In genomic region chrX:119589810-119590209, GRCh38 we compare ENCODE assay signal across 1 cellular context.
TF ChIP-seq lines count a peak whose summit lies in the region.

No MANE protein-coding gene starts in this region.

TF ChIP-seq in endothelial cell of umbilical vein, 7 proteins besides CTCF, POLR2A, EP300 and RAD21:
- TF ChIP-seq FOS (IDR thresholded peaks at IDR 0.05; ENCODE audit: borderline replicate concordance, insufficient read depth, low read length) = no peak
- TF ChIP-seq, protein P1, sequence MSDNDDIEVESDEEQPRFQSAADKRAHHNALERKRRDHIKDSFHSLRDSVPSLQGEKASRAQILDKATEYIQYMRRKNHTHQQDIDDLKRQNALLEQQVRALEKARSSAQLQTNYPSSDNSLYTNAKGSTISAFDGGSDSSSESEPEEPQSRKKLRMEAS (IDR thresholded peaks at IDR 0.05; ENCODE audit: insufficient read depth, insufficient read length) = no peak
- no peak for TF ChIP-seq POLR2AphosphoS5 (IDR thresholded peaks at IDR 0.05; ENCODE audit: insufficient read depth, low read depth, low read length)
- no peak for TF ChIP-seq MYC (IDR thresholded peaks at IDR 0.05; ENCODE audit: low read depth, low read length)
- TF ChIP-seq GATA2 (IDR thresholded peaks at IDR 0.05; ENCODE audit: insufficient read depth, insufficient read length, low read depth, low read length) = no peak
- no peak for TF ChIP-seq JUN (IDR thresholded peaks at IDR 0.05; ENCODE audit: borderline replicate concordance, insufficient read depth, insufficient read length, low read depth)
- no peak for TF ChIP-seq EZH2 (IDR thresholded peaks at IDR 0.05; ENCODE audit: borderline replicate concordance, low read depth, low read length, severe bottlenecking)
